ENCODE assay signal across 24 cellular contexts in genomic region chr19:17451820-17452219, GRCh38. TPM values are rescaled to one million over a fixed set of nuclear protein-coding genes. Genes with fewer than 3 reads are reported as not detected.
A peak's percentile ranks its signal among the peaks of the same experiment; 100 is the strongest.
DNase-seq lines count a peak whose midpoint lies in the region; ATAC-seq, FAIRE-seq and TF ChIP-seq lines count a peak whose summit lies in the region.
"Had no signal": no experiment of that assay in that cellular context is flagged by ENCODE, and none has a peak within 500 bp of the region (broad histone marks: within the 10 kb centered on the region; RNA-seq: fewer than 3 reads in every experiment).

No MANE protein-coding gene starts in this region.

- 85% methylated on average over 4 of the region's 4 CpGs for WGBS in K562 (ENCODE audit: insufficient coverage, low coverage, missing lambda C conversion rate)

- H3K9me3 ChIP-seq in BLaER1 treated with 17β-estradiol and CSF1 and Interleukin-3, amounts not matched to agents 10 nM and 100 nM (replicated peaks in 1 of 11) = peaks cover 0 to 3% (median 0%) of the 10 kb centered on the region in 11 experiments; a peak in 2 of 22 replicates
- H3K9me3 ChIP-seq in K562 (replicated peaks; ENCODE audit: control insufficient read depth, insufficient read depth, low read depth, low read length) = no peaks in the 10 kb centered on the region
- H3K9me3 ChIP-seq: SJCRH30 had no signal

- no peak overlapping the region for H2AFZ ChIP-seq in K562 (ENCODE audit: low read depth, low read length)

- TF ChIP-seq EP300 in K562 (IDR thresholded peaks at IDR 0.05; ENCODE audit: low read length) = no peak

- ATAC-seq in K562 (no peak), HG03139 (IDR thresholded peaks at IDR 0.05; ENCODE audit: unreplicated experiment) (no peak)
- ATAC-seq: HCT116, Right ventricle myocardium inferior, SK-N-SH treated with all-trans-retinoic acid at 6 μM for 48 hours had no signal

- no peak for TF ChIP-seq RAD21 in K562 (CRISPR knock-in tag; conservative IDR thresholded peaks at IDR 0.05 in 1 of 2, IDR thresholded peaks at IDR 0.05 in 1 of 2)

- no peaks in the 10 kb centered on the region for H3K9me1 ChIP-seq in K562 (ENCODE audit: control insufficient read depth, insufficient read depth, low read length)

- H3K4me2 ChIP-seq in BLaER1 treated with 17β-estradiol and CSF1 and Interleukin-3, amounts not matched to agents 10 nM and 100 nM = peak overlapping the region in 6 of 11 experiments; percentile 60 to 99 (median 98); a peak in 7 of 22 replicates
- H3K4me2 ChIP-seq in K562 (ENCODE audit: insufficient read depth, low read length) = no peak overlapping the region

- no peak for TF ChIP-seq CTCF in K562 (IDR thresholded peaks at IDR 0.05 in 2 of 3, conservative IDR thresholded peaks at IDR 0.05 in 1 of 3; ENCODE audit: insufficient read depth in 2 of 3, low read depth in 1 of 3, low read length in 3 of 3)

- no peaks in the 10 kb centered on the region for H3K79me2 ChIP-seq in K562 (ENCODE audit: control insufficient read depth, insufficient read depth, low read length)

- FAIRE-seq in K562 (lab: Jason Lieb, UNC) = no peak
- FAIRE-seq: D721Med, GM19239, RCC 7860 had no signal

- TF ChIP-seq POLR2A in K562 (conservative IDR thresholded peaks at IDR 0.05) = no peak

- BruUV-seq in K562 (replicated peaks; lab: Mats Ljungman, UMichigan) = no TSS peak

- CTCF ChIA-PET in K562 (lab: Yijun Ruan, JAX; ENCODE audit: low intra/inter-chr PET ratio) = no interaction called here

- H3K27ac ChIP-seq in BLaER1 treated with 17β-estradiol and CSF1 and Interleukin-3, amounts not matched to agents 10 nM and 100 nM = peak overlapping the region in 2 of 11 experiments; percentile 65 to 78; a peak in 1 of 22 replicates
- no peak overlapping the region for H3K27ac ChIP-seq in K562 (ENCODE audit: extremely low read depth, low read depth, low read length)
- H3K27ac ChIP-seq: SJCRH30 had no signal

- no peaks in the 10 kb centered on the region for H3K36me3 ChIP-seq in BLaER1 treated with 17β-estradiol and CSF1 and Interleukin-3, amounts not matched to agents 10 nM and 100 nM
- no peaks in the 10 kb centered on the region for H3K36me3 ChIP-seq in K562 (ENCODE audit: control insufficient read depth, insufficient read depth, low read length)
- H3K36me3 ChIP-seq: SJCRH30 had no signal

- 0 out of 22 replicates have a peak overlapping the region, but pooled peaks of 1 of the 11 experiments have one; percentile 26 for H3K9ac ChIP-seq in BLaER1 treated with 17β-estradiol and CSF1 and Interleukin-3, amounts not matched to agents 10 nM and 100 nM
- no peak overlapping the region for H3K9ac ChIP-seq in K562 (ENCODE audit: insufficient read depth in 1 of 2, low read depth in 2 of 2, low read length in 2 of 2)

- peaks cover 31 to 68% (median 55%) of the 10 kb centered on the region in 10 experiments for H3K4me1 ChIP-seq in BLaER1 treated with 17β-estradiol and CSF1 and Interleukin-3, amounts not matched to agents 10 nM and 100 nM
- H3K4me1 ChIP-seq in K562 (replicated peaks in 1 of 2; ENCODE audit: control insufficient read depth in 2 of 2, insufficient read depth in 2 of 2, low read length in 2 of 2) = peaks cover 9 to 37% of the 10 kb centered on the region in 2 experiments; a peak in 4 of 5 replicates
- H3K4me1 ChIP-seq: SJCRH30 had no signal

- no peak overlapping the region for H3K4me3 ChIP-seq in BLaER1 treated with 17β-estradiol and CSF1 and Interleukin-3, amounts not matched to agents 10 nM and 100 nM
- H3K4me3 ChIP-seq in K562 = no peak overlapping the region
- H3K4me3 ChIP-seq: SJCRH30 had no signal

- DNase-seq in K562 (ENCODE audit: extremely low read depth in 1 of 4, low spot score in 3 of 4) = no peak
- DNase-seq in nucleus accumbens (lab: John Stamatoyannopoulos, UW) = no peak
- DNase-seq: CD4-positive, alpha-beta T cell; Kasumi-1; NCI-H1105 treated with DMSO at 0.1 percent for 48 hours; NCI-H146; NCI-H1930; NCI-H446; NCI-H524 treated with DMSO at 0.1 percent for 48 hours; NCI-H774; SJCRH30 had no signal

- in situ Hi-C loops in K562 (cut with MboI) = no loop called here

- no peaks in the 10 kb centered on the region for H4K20me1 ChIP-seq in BLaER1 treated with 17β-estradiol and CSF1 and Interleukin-3, amounts not matched to agents 10 nM and 100 nM
- no peaks in the 10 kb centered on the region for H4K20me1 ChIP-seq in K562 (replicated peaks; ENCODE audit: control insufficient read depth, insufficient read depth, low read length)

- peaks cover 26 to 33% (median 31%) of the 10 kb centered on the region in 11 experiments for H3K27me3 ChIP-seq in BLaER1 treated with 17β-estradiol and CSF1 and Interleukin-3, amounts not matched to agents 10 nM and 100 nM
- peaks cover 0 to 15% of the 10 kb centered on the region in 2 experiments; a peak in 2 of 5 replicates for H3K27me3 ChIP-seq in K562 (ENCODE audit: control insufficient read depth in 2 of 2, insufficient read depth in 2 of 2, low read length in 2 of 2)

- intact Hi-C loops in K562 (cut with micrococcal nuclease) = loop anchor here (2.0 to 10.0 kb wide), 2 partner anchors 17 to 223 kb away; no protein-coding TSS in a partner anchor

- POLR2A ChIA-PET in K562 (lab: Yijun Ruan, JAX) = interaction anchor here (0.6 kb wide), 1 partner anchor 14 kb away, joined by 4 read pairs; no protein-coding TSS in a partner anchor

RNA-seq across cellular contexts. Expression of gene TMEM221, which starts 3.4 kb away (rescaled TPM):
- 0.62 TPM in 1 of 2 replicates, not detected in the other for total RNA-seq in K562 (2011; cell fraction: chromatin; rRNA removed; ENCODE audit: low replicate concordance)
- total RNA-seq in K562 (2011; cell fraction: nucleolus; rRNA removed) = 0.26 TPM in 1 of 2 replicates, not detected in the other
- 0.22 TPM in 1 of 2 replicates, not detected in the other for total RNA-seq in K562 (2011; cell fraction: nucleoplasm; rRNA removed)
- total RNA-seq in K562 (2014; rRNA removed) (not detected in 2 replicates), K562 (2014; rRNA removed; fragmentation: Illumina TruSeq; extraction: Trizol) (not detected in 2 replicates), K562 (2015; rRNA removed; fragmentation: Illumina TruSeq; extraction: Trizol) (not detected in 2 replicates), K562 (2021) (not detected in 2 replicates)
- polyA plus RNA-seq in K562 (2011; rRNA removed) (0.15 and 0.35 TPM in 2 replicates), K562 (2014; fragmentation: Illumina TruSeq; extraction: Trizol) (not detected in 2 replicates), K562 (2014; fragmentation: Nextera tagmentation; extraction: Ambion mirVana) (under 1 TPM in 1 of 2 experiments, not detected in 1; 0.06 TPM), K562 (2014; rRNA removed) (not detected in 2 replicates)
- polyA plus RNA-seq in K562 (2011; cell fraction: cytosol; rRNA removed) = 0.10 and 0.18 TPM in 2 replicates
- 0.18 and 0.28 TPM in 2 replicates for polyA plus RNA-seq in K562 (2011; cell fraction: nucleus; rRNA removed)
- 0.12 TPM in 1 of 2 replicates, not detected in the other for polyA plus RNA-seq in K562 (2012)
- polyA minus RNA-seq in K562 (2011; rRNA and poly(A)+ RNA removed) = not detected in 2 replicates
- polyA minus RNA-seq in K562 (2011; cell fraction: cytosol; rRNA and poly(A)+ RNA removed) = not detected in 2 replicates
- polyA minus RNA-seq in K562 (2011; cell fraction: nucleus; rRNA and poly(A)+ RNA removed) = 0.22 and 0.27 TPM in 2 replicates
- total RNA-seq: A172; CD4-positive, alpha-beta T cell; HT-29; Right ventricle myocardium inferior had no signal

RNA-seq across cellular contexts. Expression of gene NXNL1, which starts 8.9 kb away (rescaled TPM):
- not detected in 2 replicates for total RNA-seq in K562 (2011; cell fraction: chromatin; rRNA removed; ENCODE audit: low replicate concordance)
- total RNA-seq in K562 (2011; cell fraction: nucleolus; rRNA removed) = not detected in 2 replicates
- total RNA-seq in K562 (2011; cell fraction: nucleoplasm; rRNA removed) = not detected in 2 replicates
- total RNA-seq in K562 (2014; rRNA removed) (not detected in 2 replicates), K562 (2014; rRNA removed; fragmentation: Illumina TruSeq; extraction: Trizol) (not detected in 2 replicates), K562 (2015; rRNA removed; fragmentation: Illumina TruSeq; extraction: Trizol) (not detected in 2 replicates), K562 (2021) (not detected in 2 replicates)
- polyA plus RNA-seq in K562 (2011; rRNA removed) (not detected in 2 replicates), K562 (2014; fragmentation: Illumina TruSeq; extraction: Trizol) (not detected in 2 replicates), K562 (2014; fragmentation: Nextera tagmentation; extraction: Ambion mirVana) (not detected), K562 (2014; rRNA removed) (not detected in 2 replicates)
- not detected in 2 replicates for polyA plus RNA-seq in K562 (2011; cell fraction: cytosol; rRNA removed)
- polyA plus RNA-seq in K562 (2011; cell fraction: nucleus; rRNA removed) = not detected in 2 replicates
- polyA plus RNA-seq in K562 (2012) = not detected in 2 replicates
- not detected in 2 replicates for polyA minus RNA-seq in K562 (2011; rRNA and poly(A)+ RNA removed)
- polyA minus RNA-seq in K562 (2011; cell fraction: cytosol; rRNA and poly(A)+ RNA removed) = not detected in 2 replicates
- not detected in 2 replicates for polyA minus RNA-seq in K562 (2011; cell fraction: nucleus; rRNA and poly(A)+ RNA removed)
- total RNA-seq: A172; CD4-positive, alpha-beta T cell; H4; HT-29; M059J; Right ventricle myocardium inferior; SJCRH30 had no signal
- polyA plus RNA-seq: BJ had no signal

RNA-seq across cellular contexts. Expression of gene SLC27A1, which starts 18.5 kb away (rescaled TPM):
- total RNA-seq in K562 (2011; cell fraction: chromatin; rRNA removed; ENCODE audit: low replicate concordance) = 4.5 and 13.1 TPM in 2 replicates
- 8.3 and 9.1 TPM in 2 replicates for total RNA-seq in K562 (2011; cell fraction: nucleolus; rRNA removed)
- 5.7 and 7.9 TPM in 2 replicates for total RNA-seq in K562 (2011; cell fraction: nucleoplasm; rRNA removed)
- total RNA-seq in K562 (2014; rRNA removed) (1.9 and 2.8 TPM in 2 replicates), K562 (2014; rRNA removed; fragmentation: Illumina TruSeq; extraction: Trizol) (0.38 and 0.44 TPM in 2 replicates), K562 (2015; rRNA removed; fragmentation: Illumina TruSeq; extraction: Trizol) (0.79 and 1.0 TPM in 2 replicates), K562 (2021) (1.6 and 2.0 TPM in 2 replicates)
- polyA plus RNA-seq in K562 (2011; rRNA removed) (1.4 and 1.7 TPM in 2 replicates), K562 (2014; fragmentation: Illumina TruSeq; extraction: Trizol) (1.1 and 1.3 TPM in 2 replicates), K562 (2014; fragmentation: Nextera tagmentation; extraction: Ambion mirVana) (under 1 TPM; 0.06 to 0.10 TPM), K562 (2014; rRNA removed) (2.0 and 3.0 TPM in 2 replicates)
- 1.8 and 3.5 TPM in 2 replicates for polyA plus RNA-seq in K562 (2011; cell fraction: cytosol; rRNA removed)
- polyA plus RNA-seq in K562 (2011; cell fraction: nucleus; rRNA removed) = 7.2 and 8.8 TPM in 2 replicates
- 1.8 and 4.7 TPM in 2 replicates for polyA plus RNA-seq in K562 (2012)
- 0.81 and 0.84 TPM in 2 replicates for polyA minus RNA-seq in K562 (2011; rRNA and poly(A)+ RNA removed)
- 2.1 and 3.7 TPM in 2 replicates for polyA minus RNA-seq in K562 (2011; cell fraction: cytosol; rRNA and poly(A)+ RNA removed)
- 1.8 and 1.9 TPM in 2 replicates for polyA minus RNA-seq in K562 (2011; cell fraction: nucleus; rRNA and poly(A)+ RNA removed)

RNA-seq across cellular contexts. Expression of gene MVB12A, which starts 32.0 kb away (rescaled TPM):
- 25.5 and 71.2 TPM in 2 replicates for total RNA-seq in K562 (2011; cell fraction: chromatin; rRNA removed; ENCODE audit: low replicate concordance)
- total RNA-seq in K562 (2011; cell fraction: nucleolus; rRNA removed) = 47.4 and 53.0 TPM in 2 replicates
- total RNA-seq in K562 (2011; cell fraction: nucleoplasm; rRNA removed) = 44.1 and 57.1 TPM in 2 replicates
- total RNA-seq in K562 (2014; rRNA removed) (43.0 and 45.3 TPM in 2 replicates), K562 (2014; rRNA removed; fragmentation: Illumina TruSeq; extraction: Trizol) (7.1 and 10.0 TPM in 2 replicates), K562 (2015; rRNA removed; fragmentation: Illumina TruSeq; extraction: Trizol) (21.1 and 22.8 TPM in 2 replicates), K562 (2021) (46.2 and 46.9 TPM in 2 replicates)
- polyA plus RNA-seq in K562 (2011; rRNA removed) (22.4 and 28.1 TPM in 2 replicates), K562 (2014; fragmentation: Illumina TruSeq; extraction: Trizol) (22.5 and 34.3 TPM in 2 replicates), K562 (2014; fragmentation: Nextera tagmentation; extraction: Ambion mirVana) (1 to 10 TPM; 1.2 to 1.7 TPM), K562 (2014; rRNA removed) (39.7 and 42.5 TPM in 2 replicates)
- polyA plus RNA-seq in K562 (2011; cell fraction: cytosol; rRNA removed) = 36.6 and 75.2 TPM in 2 replicates
- polyA plus RNA-seq in K562 (2011; cell fraction: nucleus; rRNA removed) = 33.1 and 48.1 TPM in 2 replicates
- 26.7 and 60.7 TPM in 2 replicates for polyA plus RNA-seq in K562 (2012)
- polyA minus RNA-seq in K562 (2011; rRNA and poly(A)+ RNA removed) = 6.1 and 9.0 TPM in 2 replicates
- polyA minus RNA-seq in K562 (2011; cell fraction: cytosol; rRNA and poly(A)+ RNA removed) = 10.4 and 19.3 TPM in 2 replicates
- polyA minus RNA-seq in K562 (2011; cell fraction: nucleus; rRNA and poly(A)+ RNA removed) = 15.6 and 16.1 TPM in 2 replicates

RNA-seq across cellular contexts. Expression of gene BST2, which starts 46.4 kb away (rescaled TPM):
- total RNA-seq in K562 (2011; cell fraction: chromatin; rRNA removed; ENCODE audit: low replicate concordance) = 47.5 and 109 TPM in 2 replicates
- total RNA-seq in K562 (2011; cell fraction: nucleolus; rRNA removed) = 178 and 201 TPM in 2 replicates
- total RNA-seq in K562 (2011; cell fraction: nucleoplasm; rRNA removed) = 126 and 143 TPM in 2 replicates
- total RNA-seq in K562 (2014; rRNA removed) (186 and 224 TPM in 2 replicates), K562 (2014; rRNA removed; fragmentation: Illumina TruSeq; extraction: Trizol) (54.9 and 64.7 TPM in 2 replicates), K562 (2015; rRNA removed; fragmentation: Illumina TruSeq; extraction: Trizol) (126 and 129 TPM in 2 replicates), K562 (2021) (158 and 163 TPM in 2 replicates)
- polyA plus RNA-seq in K562 (2011; rRNA removed) (151 and 194 TPM in 2 replicates), K562 (2014; fragmentation: Illumina TruSeq; extraction: Trizol) (135 and 166 TPM in 2 replicates), K562 (2014; fragmentation: Nextera tagmentation; extraction: Ambion mirVana) (10 to 100 TPM; 11.2 to 69.8 TPM), K562 (2014; rRNA removed) (232 and 241 TPM in 2 replicates)
- polyA plus RNA-seq in K562 (2011; cell fraction: cytosol; rRNA removed) = 219 and 256 TPM in 2 replicates
- 71.2 and 82.7 TPM in 2 replicates for polyA plus RNA-seq in K562 (2011; cell fraction: nucleus; rRNA removed)
- polyA plus RNA-seq in K562 (2012) = 232 and 263 TPM in 2 replicates
- polyA minus RNA-seq in K562 (2011; rRNA and poly(A)+ RNA removed) = 63.4 and 76.9 TPM in 2 replicates
- 39.6 and 74.5 TPM in 2 replicates for polyA minus RNA-seq in K562 (2011; cell fraction: cytosol; rRNA and poly(A)+ RNA removed)
- 19.9 and 44.1 TPM in 2 replicates for polyA minus RNA-seq in K562 (2011; cell fraction: nucleus; rRNA and poly(A)+ RNA removed)
